Comparison of ENCODE assay signal across 9 cellular contexts in genomic region chr14:71753126-71753830, GRCh38.
DNase-seq lines count a peak whose midpoint lies in the region; ATAC-seq and TF ChIP-seq lines count a peak whose summit lies in the region.
"Had no signal": no experiment of that assay in that cellular context is flagged by ENCODE, and none has a peak within 500 bp of the region (broad histone marks: within the 10 kb centered on the region; RNA-seq: fewer than 3 reads in every experiment).

No MANE protein-coding gene starts in this region.

- no peaks in the 10 kb centered on the region for H3K27me3 ChIP-seq in esophagus muscularis mucosa

- TF ChIP-seq EP300 in esophagus muscularis mucosa (IDR thresholded peaks at IDR 0.05), result no peak

- H4K20me1 ChIP-seq in OCI-LY7 (ENCODE audit: insufficient read depth, low read length), result no peaks in the 10 kb centered on the region

- H3K4me1 ChIP-seq in OCI-LY7 (ENCODE audit: insufficient read depth, low read length, poor library complexity, severe bottlenecking) (peaks cover 8% of the 10 kb centered on the region), esophagus muscularis mucosa (peaks cover 10 to 17% (median 14%) of the 10 kb centered on the region in 4 donors)

- no peak overlapping the region for H3K4me3 Mint-ChIP-seq in naive thymus-derived CD8-positive, alpha-beta T cell
- H3K4me3 Mint-ChIP-seq: activated naive CD4-positive, alpha-beta T cell treated with anti-CD3 and anti-CD28 coated beads, Interleukin-2, amount 50 U/mL, for 24 hours had no signal

- no TSS peak for BruUV-seq in OCI-LY7 (replicated peaks; lab: Mats Ljungman, UMichigan)

- H3K9me3 ChIP-seq in OCI-LY7 (ENCODE audit: low read length) (no peaks in the 10 kb centered on the region; the same call in 1 of the 2 replicates), esophagus muscularis mucosa (peaks cover 0 to 12% (median 6%) of the 10 kb centered on the region in 4 donors)

- peaks cover 0 to 9% (median 3%) of the 10 kb centered on the region in 5 donors for H3K27me3 Mint-ChIP-seq in naive thymus-derived CD8-positive, alpha-beta T cell
- H3K27me3 Mint-ChIP-seq: activated naive CD4-positive, alpha-beta T cell treated with anti-CD3 and anti-CD28 coated beads, Interleukin-2, amount 50 U/mL, for 24 hours had no signal

- intact Hi-C loops in OCI-LY7 (cut with micrococcal nuclease; ENCODE audit: unreplicated experiment), result loop anchor here (1.0 to 10.0 kb wide), 4 partner anchors 102 to 649 kb away; no protein-coding TSS in a partner anchor
- intact Hi-C loops in esophagus muscularis mucosa (cut with DNase I), result loop anchor here (1.0 to 5.0 kb wide), 2 partner anchors 431 to 615 kb away; partner anchors contain the start of gene SIPA1L1

- H3K27ac ChIP-seq in OCI-LY7 (ENCODE audit: low read depth, low read length, poor library complexity, severe bottlenecking) (no peak overlapping the region), esophagus muscularis mucosa (replicated peaks in 1 of 4) (no peak overlapping the region)

- H3K4me3 ChIP-seq in OCI-LY7 (ENCODE audit: low read depth, low read length, poor library complexity, severe bottlenecking) (no peak overlapping the region), esophagus muscularis mucosa (peak overlapping the region in 3 of 4 donors; percentile 14 to 41 (median 18))

- DNase-seq in DMS 273 (lab: John Stamatoyannopoulos, UW; ENCODE audit: unreplicated experiment) (peak; percentile 99), KG1 (lab: John Stamatoyannopoulos, UW) (peak; percentile 38), OCI-LY7 (ENCODE audit: low spot score) (peak; percentile 81), esophagus muscularis mucosa (ENCODE audit: extremely low spot score) (peak; percentile 94)
- peak; percentile 77 for DNase-seq in activated T-cell treated with anti-CD3 and anti-CD28 coated beads, Interleukin-2, amount 50 U/mL, for 1 hour
- peak; percentile 44 to 81 (median 66) for DNase-seq in naive thymus-derived CD8-positive, alpha-beta T cell
- DNase-seq in stimulated activated CD8-positive, alpha-beta memory T cell treated with anti-CD3 and anti-CD28 coated beads, Interleukin-7, amount 100 ng/mL, for 24 hours (ENCODE audit: low read depth), result peak; percentile 49

- H2AFZ ChIP-seq in OCI-LY7 (ENCODE audit: low read length), result peak overlapping the region; percentile 35; the same call in 1 of the 2 replicates

- CTCF ChIA-PET in OCI-LY7 (lab: Charles Lee; ENCODE audit: unreplicated experiment), result interaction anchor here (1.0 kb wide), 1 partner anchor 615 kb away, joined by 4 read pairs; no protein-coding TSS in a partner anchor

- TF ChIP-seq POLR2A in esophagus muscularis mucosa (IDR thresholded peaks at IDR 0.05; ENCODE audit: low read depth), result no peak

- no peaks in the 10 kb centered on the region for H3K36me3 ChIP-seq in OCI-LY7 (ENCODE audit: insufficient read depth, low read length)
- no peaks in the 10 kb centered on the region for H3K36me3 ChIP-seq in esophagus muscularis mucosa

- TF ChIP-seq CTCF in OCI-LY7 (conservative IDR thresholded peaks at IDR 0.05; ENCODE audit: low read length), result peak; percentile 98
- peak; percentile 86 to 91 (median 87) for TF ChIP-seq CTCF in esophagus muscularis mucosa (IDR thresholded peaks at IDR 0.05)

- H3K27ac Mint-ChIP-seq in naive thymus-derived CD8-positive, alpha-beta T cell, result peak overlapping the region in 2 of 10 donors; percentile 27 to 59
- H3K27ac Mint-ChIP-seq: activated naive CD4-positive, alpha-beta T cell treated with anti-CD3 and anti-CD28 coated beads, Interleukin-2, amount 50 U/mL, for 24 hours had no signal

- peak overlapping the region; percentile 39 for H3K4me2 ChIP-seq in OCI-LY7 (ENCODE audit: low read length)

- ATAC-seq in naive thymus-derived CD8-positive, alpha-beta T cell, result peak; percentile 52 to 57
- no peak for ATAC-seq in GM21529 (IDR thresholded peaks at IDR 0.05; ENCODE audit: unreplicated experiment)

- 27% methylated on average over 21 of the region's 21 CpGs for WGBS in esophagus muscularis mucosa

- peaks cover 0 to 3% (median 2%) of the 10 kb centered on the region in 3 donors for H3K36me3 Mint-ChIP-seq in naive thymus-derived CD8-positive, alpha-beta T cell
- H3K36me3 Mint-ChIP-seq: activated naive CD4-positive, alpha-beta T cell treated with anti-CD3 and anti-CD28 coated beads, Interleukin-2, amount 50 U/mL, for 24 hours had no signal

- H3K79me2 ChIP-seq in OCI-LY7 (ENCODE audit: insufficient read depth, low read depth, low read length), result no peaks in the 10 kb centered on the region

- H3K4me1 Mint-ChIP-seq in naive thymus-derived CD8-positive, alpha-beta T cell, result peaks cover 0 to 6% (median 2%) of the 10 kb centered on the region in 4 donors
- H3K4me1 Mint-ChIP-seq: activated naive CD4-positive, alpha-beta T cell treated with anti-CD3 and anti-CD28 coated beads, Interleukin-2, amount 50 U/mL, for 24 hours had no signal

- H3K9me3 Mint-ChIP-seq in naive thymus-derived CD8-positive, alpha-beta T cell, result peaks cover 0 to 11% (median 4%) of the 10 kb centered on the region in 9 donors

- POLR2A ChIA-PET in OCI-LY7 (lab: Charles Lee), result no interaction called here
- POLR2A ChIA-PET in naive thymus-derived CD8-positive, alpha-beta T cell (lab: Charles Lee), result no interaction called here

- H3K9me2 ChIP-seq in OCI-LY7 (ENCODE audit: insufficient read depth, low read length), result no peaks in the 10 kb centered on the region

Comparison
In these comparisons a context has a peak if more than half of its experiments do, and no peak if none do; other contexts are left out.
1. DNase-seq: peak in every context shown above with its lines; median percentile 99 in DMS 273; 94 in esophagus muscularis mucosa; 81 in OCI-LY7; 77 in activated T-cell treated with anti-CD3 and anti-CD28 coated beads, Interleukin-2, amount 50 U/mL, for 1 hour; 66 in naive thymus-derived CD8-positive, alpha-beta T cell; 49 in stimulated activated CD8-positive, alpha-beta memory T cell treated with anti-CD3 and anti-CD28 coated beads, Interleukin-7, amount 100 ng/mL, for 24 hours; 38 in KG1.